In the genomic region with DNA sequence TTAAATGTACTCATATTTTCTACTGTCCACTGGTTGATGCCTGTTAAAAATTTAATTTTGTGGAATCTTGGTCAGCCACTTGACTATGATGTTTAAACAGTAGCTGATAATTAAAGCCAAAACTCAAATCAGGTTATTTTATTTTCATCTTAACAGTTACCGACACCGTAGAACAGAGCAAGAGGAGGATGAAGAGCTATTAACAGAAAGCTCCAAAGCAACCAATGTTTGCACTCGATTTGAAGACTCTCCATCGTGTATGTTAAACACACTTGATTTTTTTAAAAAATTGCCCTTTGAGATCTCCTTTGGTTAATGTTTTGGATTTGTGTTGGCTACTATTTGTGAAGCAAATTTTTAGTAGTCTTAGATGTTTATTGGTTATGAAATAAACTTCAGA, we compare ENCODE assay signal across 29 cellular contexts.
"Had no signal": no experiment of that assay in that cellular context is flagged by ENCODE, and none has a peak within 500 bp of the region (broad histone marks: within the 10 kb centered on the region; RNA-seq: fewer than 3 reads in every experiment).

No MANE protein-coding gene starts in this region.

- H3K9me3 ChIP-seq: ascending aorta, breast epithelium, gastrocnemius medialis had no signal

- H3K4me3 ChIP-seq: ascending aorta, breast epithelium, cardiac muscle cell, coronary artery, dorsolateral prefrontal cortex, gastrocnemius medialis had no signal

- H3K27ac Mint-ChIP-seq: activated CD4-positive, alpha-beta memory T cell treated with anti-CD3 and anti-CD28 coated beads for 36 hours; activated CD4-positive, alpha-beta T cell treated with anti-CD3 and anti-CD28 coated beads for 36 hours; activated CD4-positive, alpha-beta T cell treated with anti-CD3 and anti-CD28 coated beads, Interleukin-2, amount 10 ng/mL, durations not matched to agents 24 days and 14 days; activated naive CD8-positive, alpha-beta T cell treated with anti-CD3 and anti-CD28 coated beads, Interleukin-2, amount 10 ng/mL, durations not matched to agents 7 days and 5 days; activated T-helper 17 cell treated with anti-CD3 and anti-CD28 coated beads, Interleukin-2, amount 50 U/mL, for 72 hours; brain; dendritic cell treated with granulocyte-macrophage colony-stimulating factor and Interleukin-4, amounts not matched to agents 40 ng/mL and 50 ng/mL, for 4 days; endodermal cell; T-helper 17 cell had no signal

- H3K36me3 ChIP-seq: breast epithelium had no signal

- H3K4me1 Mint-ChIP-seq: endodermal cell had no signal

- H3K27me3 ChIP-seq: ascending aorta, breast epithelium, cardiac muscle cell, dorsolateral prefrontal cortex, gastrocnemius medialis had no signal

- ATAC-seq: activated CD4-positive, alpha-beta T cell treated with anti-CD3 and anti-CD28 coated beads for 36 hours; activated T-cell treated with anti-CD3 and anti-CD28 coated beads, Interleukin-2, amount 50 U/mL, for 4 hours; activated T-helper 17 cell treated with anti-CD3 and anti-CD28 coated beads, Interleukin-2, amount 50 U/mL, for 72 hours; esophagus mucosa; gastrocnemius medialis; T-helper 17 cell had no signal

- H3K27me3 Mint-ChIP-seq: activated CD4-positive, alpha-beta memory T cell treated with anti-CD3 and anti-CD28 coated beads for 36 hours; activated CD4-positive, alpha-beta T cell treated with anti-CD3 and anti-CD28 coated beads for 36 hours; activated CD4-positive, alpha-beta T cell treated with anti-CD3 and anti-CD28 coated beads, Interleukin-2, amount 10 ng/mL, durations not matched to agents 24 days and 14 days; activated naive CD8-positive, alpha-beta T cell treated with anti-CD3 and anti-CD28 coated beads, Interleukin-2, amount 10 ng/mL, durations not matched to agents 7 days and 5 days; activated T-helper 17 cell treated with anti-CD3 and anti-CD28 coated beads, Interleukin-2, amount 50 U/mL, for 72 hours; brain; dendritic cell treated with granulocyte-macrophage colony-stimulating factor and Interleukin-4, amounts not matched to agents 40 ng/mL and 50 ng/mL, for 4 days; T-helper 17 cell had no signal

- H3K4me3 Mint-ChIP-seq: activated CD4-positive, alpha-beta memory T cell treated with anti-CD3 and anti-CD28 coated beads for 36 hours; activated CD4-positive, alpha-beta T cell treated with anti-CD3 and anti-CD28 coated beads for 36 hours; activated CD4-positive, alpha-beta T cell treated with anti-CD3 and anti-CD28 coated beads, Interleukin-2, amount 10 ng/mL, durations not matched to agents 24 days and 14 days; activated naive CD8-positive, alpha-beta T cell treated with anti-CD3 and anti-CD28 coated beads, Interleukin-2, amount 10 ng/mL, durations not matched to agents 7 days and 5 days; activated T-cell treated with anti-CD3 and anti-CD28 coated beads, Interleukin-2, amount 50 U/mL, for 4 hours; activated T-helper 17 cell treated with anti-CD3 and anti-CD28 coated beads, Interleukin-2, amount 50 U/mL, for 72 hours; brain; dendritic cell treated with granulocyte-macrophage colony-stimulating factor and Interleukin-4, amounts not matched to agents 40 ng/mL and 50 ng/mL, for 4 days; endodermal cell; T-helper 17 cell had no signal

- H3K4me1 ChIP-seq: breast epithelium had no signal

- H3K9me3 Mint-ChIP-seq: activated CD4-positive, alpha-beta memory T cell treated with anti-CD3 and anti-CD28 coated beads for 36 hours; activated CD4-positive, alpha-beta T cell treated with anti-CD3 and anti-CD28 coated beads, Interleukin-2, amount 10 ng/mL, durations not matched to agents 24 days and 14 days; activated naive CD8-positive, alpha-beta T cell treated with anti-CD3 and anti-CD28 coated beads, Interleukin-2, amount 10 ng/mL, durations not matched to agents 7 days and 5 days; activated T-cell treated with anti-CD3 and anti-CD28 coated beads, Interleukin-2, amount 50 U/mL, for 4 hours; activated T-helper 17 cell treated with anti-CD3 and anti-CD28 coated beads, Interleukin-2, amount 50 U/mL, for 72 hours; brain; dendritic cell treated with granulocyte-macrophage colony-stimulating factor and Interleukin-4, amounts not matched to agents 40 ng/mL and 50 ng/mL, for 4 days; endodermal cell had no signal

- H3K27ac ChIP-seq: ascending aorta, breast epithelium, cardiac muscle cell, coronary artery, dorsolateral prefrontal cortex, gastrocnemius medialis had no signal

- DNase-seq: activated CD4-positive, alpha-beta memory T cell treated with anti-CD3 and anti-CD28 coated beads for 36 hours; activated CD4-positive, alpha-beta T cell treated with anti-CD3 and anti-CD28 coated beads for 36 hours; activated CD4-positive, alpha-beta T cell treated with anti-CD3 and anti-CD28 coated beads, Interleukin-2, amount 10 ng/mL, durations not matched to agents 24 days and 14 days; activated CD4-positive, CD25-positive, alpha-beta regulatory T cell; activated CD4-positive, CD25-positive, alpha-beta regulatory T cell treated with anti-CD3 and anti-CD28 coated beads, Interleukin-2, amount 50 U/mL, for 72 hours; activated CD8-positive, alpha-beta memory T cell treated with anti-CD3 and anti-CD28 coated beads for 24 hours; activated effector memory CD4-positive, alpha-beta T cell treated with Interleukin-2 at 50 U/mL for 16 hours; activated gamma-delta T cell treated with Interleukin-2 at 50 U/mL for 16 hours; activated naive CD4-positive, alpha-beta T cell treated with anti-CD3 and anti-CD28 coated beads, Interleukin-2, amount 50 U/mL, for 16 hours; activated naive CD4-positive, alpha-beta T cell treated with Interleukin-2 at 50 U/mL for 16 hours; activated naive CD8-positive, alpha-beta T cell treated with anti-CD3 and anti-CD28 coated beads, Interleukin-2, amount 10 ng/mL, durations not matched to agents 7 days and 5 days; activated T-cell treated with anti-CD3 and anti-CD28 coated beads, Interleukin-2, amount 50 U/mL, for 4 hours; central memory CD4-positive, alpha-beta T cell; dorsolateral prefrontal cortex; effector memory CD4-positive, alpha-beta T cell; endodermal cell; foreskin fibroblast; gastrocnemius medialis; glutamatergic neuron; T-helper 1 cell; T-helper 17 cell had no signal
